ENCODE assay signal across 18 cellular contexts in the genomic region with DNA sequence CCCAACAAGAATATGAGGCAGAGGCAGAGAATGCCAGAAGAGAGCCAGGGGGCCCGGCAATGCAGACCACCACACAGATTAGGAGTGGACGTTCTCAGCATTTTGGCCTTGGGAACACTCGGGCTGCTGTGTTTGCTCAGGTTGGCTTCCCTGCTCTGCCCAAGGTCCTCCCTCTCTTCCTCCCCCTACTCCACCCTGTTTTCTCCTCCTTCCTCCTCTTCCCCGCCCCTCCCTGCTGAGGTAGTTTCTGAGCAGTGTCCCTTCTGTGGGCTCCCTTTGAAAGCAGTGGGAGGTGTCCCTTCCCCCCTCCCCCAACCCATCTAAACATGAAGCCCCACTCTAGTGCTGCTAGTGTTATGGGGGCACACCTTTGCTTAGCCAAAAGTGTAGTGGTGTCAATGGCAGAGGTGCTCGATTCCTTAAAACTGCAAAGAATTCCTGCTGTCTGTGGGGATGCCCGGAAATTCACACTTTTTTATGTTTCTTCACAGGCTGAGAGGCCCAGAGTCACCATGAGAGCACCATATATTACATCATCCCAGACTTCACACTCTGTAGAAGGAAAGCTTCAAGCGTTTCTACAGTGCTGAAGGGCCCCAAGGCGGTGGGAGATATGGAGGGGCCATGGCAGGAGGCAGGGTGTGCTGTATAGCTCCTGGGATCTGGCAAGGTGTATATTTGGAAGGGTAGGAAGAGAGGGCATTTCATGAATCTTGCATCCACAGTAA. TPM values are rescaled to one million over a fixed set of nuclear protein-coding genes. Genes with fewer than 3 reads are reported as not detected.
DNase-seq lines count a peak whose midpoint lies in the region; TF ChIP-seq lines count a peak whose summit lies in the region.
"Had no signal": no experiment of that assay in that cellular context is flagged by ENCODE, and none has a peak within 500 bp of the region (broad histone marks: within the 10 kb centered on the region; RNA-seq: fewer than 3 reads in every experiment).

A gene (minus strand): TSS at position 161 of the 728 bp plus-strand sequence. CDS start 60 bp downstream, at position 101.

- DNase-seq in Calu3 (no peak), M059J (ENCODE audit: low read depth) (peak; percentile 16), endodermal cell (peak; percentile 49), neural progenitor cell (ENCODE audit: low spot score) (no peak), MM.1S (no peak), activated T-cell treated with anti-CD3 and anti-CD28 coated beads for 4 hours (no peak)
- no peak for DNase-seq in stimulated activated CD4-positive, alpha-beta T cell treated with anti-CD3 and anti-CD28 coated beads, Interleukin-12 subunit alpha, Interleukin-12 subunit beta, amount 100 ng/mL, for 4 hours
- no peak for DNase-seq in activated CD4-positive, alpha-beta T cell treated with anti-CD3 and anti-CD28 coated beads for 48 hours
- DNase-seq: activated naive CD8-positive, alpha-beta T cell treated with anti-CD3 and anti-CD28 coated beads, Interleukin-2, amount 50 U/mL, for 24 hours; activated T-cell treated with anti-CD3 and anti-CD28 coated beads, Interleukin-2, amount 50 U/mL, for 72 hours; CD4-positive, CD25-positive, alpha-beta regulatory T cell; cerebellar nuclear complex; GOT3; NCI-H510A treated with DMSO at 0.1 percent for 48 hours; ovary; Peyer's patch had no signal

- H3K9me3 Mint-ChIP-seq in Calu3 (ENCODE audit: low read depth, unreplicated experiment) (no peaks in the 10 kb centered on the region), endodermal cell (no peaks in the 10 kb centered on the region), neural progenitor cell (no peaks in the 10 kb centered on the region)
- H3K9me3 Mint-ChIP-seq: activated naive CD8-positive, alpha-beta T cell treated with anti-CD3 and anti-CD28 coated beads, Interleukin-2, amount 50 U/mL, for 24 hours; activated T-cell treated with anti-CD3 and anti-CD28 coated beads, Interleukin-2, amount 50 U/mL, for 72 hours; CD4-positive, CD25-positive, alpha-beta regulatory T cell; stimulated activated naive CD8-positive, alpha-beta T cell treated with anti-CD3 and anti-CD28 coated beads, Interleukin-15, Interleukin-2, amounts not matched to agents 100 ng/mL and 50 ng/mL, for 24 hours had no signal

- H3K36me3 ChIP-seq in endodermal cell (ENCODE audit: control insufficient read depth, insufficient read depth, low read length) (no peaks in the 10 kb centered on the region), neural progenitor cell (no peaks in the 10 kb centered on the region), MM.1S (replicated peaks; ENCODE audit: insufficient read depth, low read length) (no peaks in the 10 kb centered on the region)
- H3K36me3 ChIP-seq: gastroesophageal sphincter, ovary, Peyer's patch had no signal

- H3K4me2 ChIP-seq in neural progenitor cell: peak within 1 kb of the TSS; percentile 51
- H3K4me2 ChIP-seq in MM.1S (ENCODE audit: low read depth, low read length): no peak within 1 kb of the TSS

- no peak within 1 kb of the TSS for H3K27ac ChIP-seq in endodermal cell (ENCODE audit: low read depth, low read length)
- H3K27ac ChIP-seq in neural progenitor cell: no peak within 1 kb of the TSS
- H3K27ac ChIP-seq in MM.1S (ENCODE audit: low read length): no peak within 1 kb of the TSS
- H3K27ac ChIP-seq: gastroesophageal sphincter, ovary, Peyer's patch had no signal

- no peak within 1 kb of the TSS for H3K4me3 Mint-ChIP-seq in Calu3 (ENCODE audit: low read depth, unreplicated experiment)
- no peak within 1 kb of the TSS for H3K4me3 Mint-ChIP-seq in endodermal cell
- H3K4me3 Mint-ChIP-seq in neural progenitor cell: peak within 1 kb of the TSS; percentile 26
- H3K4me3 Mint-ChIP-seq: activated naive CD8-positive, alpha-beta T cell treated with anti-CD3 and anti-CD28 coated beads, Interleukin-2, amount 50 U/mL, for 24 hours; activated T-cell treated with anti-CD3 and anti-CD28 coated beads, Interleukin-2, amount 50 U/mL, for 72 hours; CD4-positive, CD25-positive, alpha-beta regulatory T cell; stimulated activated naive CD8-positive, alpha-beta T cell treated with anti-CD3 and anti-CD28 coated beads, Interleukin-15, Interleukin-2, amounts not matched to agents 100 ng/mL and 50 ng/mL, for 24 hours had no signal

- peak within 1 kb of the TSS; percentile 33 for H2AFZ ChIP-seq in neural progenitor cell (replicated peaks)
- H2AFZ ChIP-seq in MM.1S (ENCODE audit: low read length): no peak within 1 kb of the TSS

- H3K4me1 ChIP-seq in endodermal cell (ENCODE audit: control insufficient read depth, insufficient read depth, low read length) (no peaks in the 10 kb centered on the region), neural progenitor cell (peaks cover 18% of the 10 kb centered on the region), MM.1S (ENCODE audit: low read length) (no peaks in the 10 kb centered on the region)
- H3K4me1 ChIP-seq: gastroesophageal sphincter, Peyer's patch had no signal

- H3K4me1 Mint-ChIP-seq in Calu3 (ENCODE audit: low read depth, unreplicated experiment) (peaks cover 18% of the 10 kb centered on the region), endodermal cell (peaks cover 21% of the 10 kb centered on the region), neural progenitor cell (peaks cover 28% of the 10 kb centered on the region)

- TF ChIP-seq CTCF in Calu3 (IDR thresholded peaks at IDR 0.05; ENCODE audit: unreplicated experiment) (no peak), endodermal cell (conservative IDR thresholded peaks at IDR 0.05) (no peak), neural progenitor cell (IDR thresholded peaks at IDR 0.05) (no peak), MM.1S (IDR thresholded peaks at IDR 0.05; ENCODE audit: low read length) (no peak)

- no peaks in the 10 kb centered on the region for H3K9me3 ChIP-seq in endodermal cell (ENCODE audit: control insufficient read depth, low read length)
- H3K9me3 ChIP-seq in neural progenitor cell (ENCODE audit: low read depth): no peaks in the 10 kb centered on the region
- no peaks in the 10 kb centered on the region for H3K9me3 ChIP-seq in MM.1S (replicated peaks; ENCODE audit: insufficient read depth, low read length)
- H3K9me3 ChIP-seq: gastroesophageal sphincter, ovary, Peyer's patch had no signal

- intact Hi-C loops in Calu3 (cut with micrococcal nuclease; ENCODE audit: unreplicated experiment): no loop called here

- no peak within 1 kb of the TSS for H3K4me3 ChIP-seq in endodermal cell (ENCODE audit: low read length)
- no peak within 1 kb of the TSS for H3K4me3 ChIP-seq in neural progenitor cell
- no peak within 1 kb of the TSS for H3K4me3 ChIP-seq in MM.1S (ENCODE audit: low read length)
- H3K4me3 ChIP-seq: gastroesophageal sphincter, ovary, Peyer's patch had no signal

- no peak within 1 kb of the TSS for H3K9ac ChIP-seq in endodermal cell (ENCODE audit: extremely low read depth, low read length, poor library complexity, severe bottlenecking)
- H3K9ac ChIP-seq in neural progenitor cell: no peak within 1 kb of the TSS
- no peak within 1 kb of the TSS for H3K9ac ChIP-seq in MM.1S (ENCODE audit: low read length)

- WGBS in endodermal cell (ENCODE audit: insufficient coverage in 1 of 2, insufficient read length in 1 of 2), 2 experiments: 74 to 80% methylated on average over 4 to 8 of the region's 8 CpGs

- no TSS peak for BruUV-seq in Calu3 (replicated peaks; lab: Mats Ljungman, UMichigan)

- H3K36me3 Mint-ChIP-seq in Calu3 (ENCODE audit: insufficient read depth, unreplicated experiment) (no peaks in the 10 kb centered on the region), endodermal cell (ENCODE audit: low read depth) (no peaks in the 10 kb centered on the region), neural progenitor cell (no peaks in the 10 kb centered on the region)

- peaks cover 9% of the 10 kb centered on the region for H3F3A ChIP-seq in neural progenitor cell (ENCODE audit: low read depth)
- H3F3A ChIP-seq in MM.1S (ENCODE audit: insufficient read depth, low read length): no peaks in the 10 kb centered on the region

- H3K27me3 ChIP-seq in endodermal cell (ENCODE audit: control insufficient read depth, insufficient read depth, low read length, poor library complexity, severe bottlenecking): no peaks in the 10 kb centered on the region
- no peaks in the 10 kb centered on the region for H3K27me3 ChIP-seq in neural progenitor cell
- H3K27me3 ChIP-seq in MM.1S (replicated peaks; ENCODE audit: insufficient read depth, low read length): no peaks in the 10 kb centered on the region
- H3K27me3 ChIP-seq: ovary, Peyer's patch had no signal

- peaks cover 41% of the 10 kb centered on the region for H3K27me3 Mint-ChIP-seq in Calu3 (ENCODE audit: unreplicated experiment)
- H3K27me3 Mint-ChIP-seq in endodermal cell (ENCODE audit: insufficient read depth): no peaks in the 10 kb centered on the region
- no peaks in the 10 kb centered on the region for H3K27me3 Mint-ChIP-seq in neural progenitor cell (ENCODE audit: insufficient read depth, low read depth)

- H4K20me1 ChIP-seq in neural progenitor cell (ENCODE audit: low read depth): no peaks in the 10 kb centered on the region
- no peaks in the 10 kb centered on the region for H4K20me1 ChIP-seq in MM.1S (ENCODE audit: insufficient read depth, low read length)

- H3K27ac Mint-ChIP-seq in Calu3 (ENCODE audit: unreplicated experiment) (peak within 1 kb of the TSS; percentile 19), endodermal cell (peak within 1 kb of the TSS; percentile 66), neural progenitor cell (peak within 1 kb of the TSS; percentile 84)
- H3K27ac Mint-ChIP-seq: activated naive CD8-positive, alpha-beta T cell treated with anti-CD3 and anti-CD28 coated beads, Interleukin-2, amount 50 U/mL, for 24 hours; activated T-cell treated with anti-CD3 and anti-CD28 coated beads, Interleukin-2, amount 50 U/mL, for 72 hours; stimulated activated naive CD8-positive, alpha-beta T cell treated with anti-CD3 and anti-CD28 coated beads, Interleukin-15, Interleukin-2, amounts not matched to agents 100 ng/mL and 50 ng/mL, for 24 hours had no signal

- CTCF ChIA-PET in Calu3 (lab: Charles Lee): interaction anchor here (0.7 kb wide), 1 partner anchor 141 kb away, joined by 3 read pairs; no protein-coding TSS in a partner anchor

- no peaks in the 10 kb centered on the region for H3K9me2 ChIP-seq in MM.1S (replicated peaks; ENCODE audit: insufficient read depth, low read length)

- H3K79me2 ChIP-seq in neural progenitor cell (ENCODE audit: low read depth) (no peaks in the 10 kb centered on the region), MM.1S (ENCODE audit: low read length) (no peaks in the 10 kb centered on the region)

RNA-seq across cellular contexts. Expression of the gene that starts here (rescaled TPM):
- 0.98 and 2.1 TPM in 2 replicates for total RNA-seq in Calu3 (2022)
- 3.3 and 3.9 TPM in 2 replicates for total RNA-seq in M059J (2014; rRNA removed; shearing (Covaris generic))
- 1 to 10 TPM in 1 of 2 donors, under 1 TPM in 1; 0.49 to 1.6 TPM for total RNA-seq in endodermal cell
- polyA plus RNA-seq in endodermal cell (2013, experiment 1 of 2): 0.43 TPM
- polyA plus RNA-seq in endodermal cell (2013, experiment 2 of 2): 0.91 TPM
- 0.09 TPM in 1 of 2 replicates, not detected in the other for total RNA-seq in neural progenitor cell (ENCODE audit: low replicate concordance)
- total RNA-seq: CD4-positive, CD25-positive, alpha-beta regulatory T cell; gastroesophageal sphincter had no signal
- polyA plus RNA-seq: CD4-positive, CD25-positive, alpha-beta regulatory T cell had no signal

Comparison
In these comparisons a context has a peak if more than half of its experiments do, and no peak if none do; other contexts are left out.
1. DNase-seq: peak in M059J (single experiment) and endodermal cell (single experiment); none in Calu3 (single experiment), neural progenitor cell (single experiment), stimulated activated CD4-positive, alpha-beta T cell treated with anti-CD3 and anti-CD28 coated beads, Interleukin-12 subunit alpha, Interleukin-12 subunit beta, amount 100 ng/mL, for 4 hours (single experiment), MM.1S (single experiment), activated T-cell treated with anti-CD3 and anti-CD28 coated beads for 4 hours (single experiment) and activated CD4-positive, alpha-beta T cell treated with anti-CD3 and anti-CD28 coated beads for 48 hours (single experiment).
2. H3K27ac Mint-ChIP-seq: peak in every context shown above with its lines; median percentile 84 in neural progenitor cell; 66 in endodermal cell; 19 in Calu3.